ENCODE assay signal across 7 cellular contexts in genomic region chrX:48476919-48477318, GRCh38. TPM values are rescaled to one million over a fixed set of nuclear protein-coding genes. Genes with fewer than 3 reads are reported as not detected.
A peak's percentile ranks its signal among the peaks of the same experiment; 100 is the strongest.
DNase-seq lines count a peak whose midpoint lies in the region; ATAC-seq and TF ChIP-seq lines count a peak whose summit lies in the region.

No MANE protein-coding gene starts in this region.

- intact Hi-C loops in HCT116 (cut with micrococcal nuclease): loop anchor here (2.0 to 10.0 kb wide), 2 partner anchors 62 to 98 kb away; partner anchors contain the start of genes RBM3 and TBC1D25
- intact Hi-C loops in activated CD4-positive, alpha-beta memory T cell treated with anti-CD3 and anti-CD28 coated beads for 36 hours (cut with micrococcal nuclease): loop anchor here (5.0 kb wide), 1 partner anchor 45 kb away; the partner anchor contains the start of gene EBP

- TF ChIP-seq CTCF in HCT116 (IDR thresholded peaks at IDR 0.05 in 2 of 3, conservative IDR thresholded peaks at IDR 0.05 in 1 of 3; ENCODE audit: borderline replicate concordance in 1 of 3, insufficient read depth in 1 of 3, low read depth in 2 of 3, low read length in 2 of 3) (no peak), hepatocyte (IDR thresholded peaks at IDR 0.05; ENCODE audit: poor library complexity) (no peak), smooth muscle cell (IDR thresholded peaks at IDR 0.05; ENCODE audit: borderline replicate concordance, insufficient read depth, poor library complexity, severe bottlenecking) (no peak)

- H3K9me3 Mint-ChIP-seq in activated CD4-positive, alpha-beta memory T cell treated with anti-CD3 and anti-CD28 coated beads for 36 hours: no peaks in the 10 kb centered on the region

- 78% methylated on average over 4 of the region's 4 CpGs for WGBS in hepatocyte (ENCODE audit: low lambda C conversion rate, missing lambda C conversion rate)
- 75% methylated on average over 4 of the region's 4 CpGs for WGBS in smooth muscle cell (ENCODE audit: low lambda C conversion rate)

- H3K4me2 ChIP-seq in HCT116 (ENCODE audit: low read length) (peak overlapping the region; percentile 86), hepatocyte (peak overlapping the region; percentile 84), smooth muscle cell (peak overlapping the region; percentile 86)

- peak overlapping the region; percentile 97 for H3K9ac ChIP-seq in HCT116 (ENCODE audit: low read length)
- peak overlapping the region; percentile 79 for H3K9ac ChIP-seq in smooth muscle cell (ENCODE audit: low read depth)

- no peak for DNase-seq in HCT116 (ENCODE audit: low read depth, low spot score)
- DNase-seq in activated CD4-positive, alpha-beta memory T cell treated with anti-CD3 and anti-CD28 coated beads for 36 hours: no peak
- no peak for DNase-seq in hepatocyte (ENCODE audit: low spot score)
- DNase-seq in smooth muscle cell (lab: John Stamatoyannopoulos, UW; ENCODE audit: unreplicated experiment): no peak
- no peak for DNase-seq in NCI-H1436 (lab: John Stamatoyannopoulos, UW)
- no peak for DNase-seq in NCI-H1930 (lab: John Stamatoyannopoulos, UW)

- H3K27ac Mint-ChIP-seq in activated CD4-positive, alpha-beta memory T cell treated with anti-CD3 and anti-CD28 coated beads for 36 hours: peak overlapping the region; percentile 93

- no peaks in the 10 kb centered on the region for H3K27me3 ChIP-seq in HCT116 (ENCODE audit: insufficient read depth, low read length)
- no peaks in the 10 kb centered on the region for H3K27me3 ChIP-seq in hepatocyte
- H3K27me3 ChIP-seq in smooth muscle cell (ENCODE audit: low read depth): no peaks in the 10 kb centered on the region

- H4K20me1 ChIP-seq in HCT116 (ENCODE audit: insufficient read depth): no peaks in the 10 kb centered on the region
- no peaks in the 10 kb centered on the region for H4K20me1 ChIP-seq in hepatocyte (ENCODE audit: insufficient read depth, poor library complexity, severe bottlenecking)
- no peaks in the 10 kb centered on the region for H4K20me1 ChIP-seq in smooth muscle cell (ENCODE audit: low read depth)

- H3K9me3 ChIP-seq in HCT116 (ENCODE audit: control insufficient read depth in 1 of 2, insufficient read depth in 1 of 2, low read depth in 1 of 2, low read length in 2 of 2) (no peaks in the 10 kb centered on the region), hepatocyte (ENCODE audit: low read depth) (no peaks in the 10 kb centered on the region), smooth muscle cell (replicated peaks; ENCODE audit: low read depth) (no peaks in the 10 kb centered on the region)

- H3K79me2 ChIP-seq in HCT116 (ENCODE audit: insufficient read depth, low read length) (peaks cover 41% of the 10 kb centered on the region), hepatocyte (peaks cover 13% of the 10 kb centered on the region), smooth muscle cell (ENCODE audit: low read depth) (peaks cover 23% of the 10 kb centered on the region)

- POLR2A ChIA-PET in HCT116 (lab: Charles Lee): no interaction called here
- POLR2A ChIA-PET in activated CD4-positive, alpha-beta memory T cell treated with anti-CD3 and anti-CD28 coated beads for 36 hours (lab: Charles Lee): no interaction called here

- H3K4me3 Mint-ChIP-seq in activated CD4-positive, alpha-beta memory T cell treated with anti-CD3 and anti-CD28 coated beads for 36 hours: peak overlapping the region; percentile 94

- CTCF ChIA-PET in HCT116 (lab: Charles Lee): no interaction called here
- CTCF ChIA-PET in activated CD4-positive, alpha-beta memory T cell treated with anti-CD3 and anti-CD28 coated beads for 36 hours (lab: Charles Lee): no interaction called here

- H3K27ac ChIP-seq in HCT116 (ENCODE audit: low read depth, low read length): peak overlapping the region; percentile 71; the same call in 1 of the 2 replicates
- H3K27ac ChIP-seq in hepatocyte: no peak overlapping the region
- no peak overlapping the region for H3K27ac ChIP-seq in smooth muscle cell (ENCODE audit: low read depth)

- no peaks in the 10 kb centered on the region for H3K27me3 Mint-ChIP-seq in activated CD4-positive, alpha-beta memory T cell treated with anti-CD3 and anti-CD28 coated beads for 36 hours

- TF ChIP-seq RAD21 in HCT116 (IDR thresholded peaks at IDR 0.05; ENCODE audit: low read depth): no peak

- H3K4me3 ChIP-seq in HCT116 (replicated peaks in 1 of 2; ENCODE audit: low read depth in 1 of 2, low read length in 2 of 2) (peak overlapping the region; percentile 79 to 86), hepatocyte (peak overlapping the region; percentile 52), smooth muscle cell (peak overlapping the region; percentile 73)

- RAD21 ChIA-PET in HCT116 (lab: Charles Lee; ENCODE audit: low non-redundant PET in 1 of 2, low total read pairs in 2 of 2, uncharacterized antibody in 2 of 2, unreplicated experiment in 2 of 2): no interaction called here

- ATAC-seq in HCT116 (no peak), HG03571 (IDR thresholded peaks at IDR 0.05; ENCODE audit: unreplicated experiment) (no peak)

- H3K36me3 Mint-ChIP-seq in activated CD4-positive, alpha-beta memory T cell treated with anti-CD3 and anti-CD28 coated beads for 36 hours: peaks cover 22% of the 10 kb centered on the region

- no peak for TF ChIP-seq POLR2A in HCT116 (IDR thresholded peaks at IDR 0.05; ENCODE audit: borderline replicate concordance, extremely low read depth, insufficient read depth, insufficient read length)

- no peak overlapping the region for H2AFZ ChIP-seq in HCT116 (ENCODE audit: low read depth, low read length, poor library complexity, severe bottlenecking)
- H2AFZ ChIP-seq in hepatocyte: no peak overlapping the region
- H2AFZ ChIP-seq in smooth muscle cell (ENCODE audit: low read depth): no peak overlapping the region

- H3K9me2 ChIP-seq in HCT116 (ENCODE audit: insufficient read depth): no peaks in the 10 kb centered on the region
- H3K9me2 ChIP-seq in hepatocyte (replicated peaks; ENCODE audit: insufficient read depth): no peaks in the 10 kb centered on the region

- peaks cover 33% of the 10 kb centered on the region for H3K4me1 Mint-ChIP-seq in activated CD4-positive, alpha-beta memory T cell treated with anti-CD3 and anti-CD28 coated beads for 36 hours (ENCODE audit: low read depth)

- BruUV-seq in HCT116 (replicated peaks; lab: Mats Ljungman, UMichigan): no TSS peak

- H3F3A ChIP-seq in smooth muscle cell (ENCODE audit: low read depth): no peaks in the 10 kb centered on the region

- peaks cover 5 to 22% of the 10 kb centered on the region in 2 experiments; a peak in 3 of 4 replicates for H3K4me1 ChIP-seq in HCT116 (ENCODE audit: control insufficient read depth in 1 of 2, insufficient read depth in 2 of 2, low read length in 2 of 2)
- no peaks in the 10 kb centered on the region for H3K4me1 ChIP-seq in hepatocyte (ENCODE audit: insufficient read depth)
- no peaks in the 10 kb centered on the region for H3K4me1 ChIP-seq in smooth muscle cell (ENCODE audit: low read depth)

- H3K36me3 ChIP-seq in HCT116 (ENCODE audit: control insufficient read depth in 1 of 2, insufficient read depth in 2 of 2, low read length in 2 of 2): peaks cover 2 to 5% of the 10 kb centered on the region in 2 experiments; a peak in 2 of 4 replicates
- no peaks in the 10 kb centered on the region for H3K36me3 ChIP-seq in hepatocyte (replicated peaks; ENCODE audit: insufficient read depth, low read depth)
- no peaks in the 10 kb centered on the region for H3K36me3 ChIP-seq in smooth muscle cell (ENCODE audit: low read depth)

TF ChIP-seq in HCT116, 20 proteins besides CTCF, POLR2A, EP300 and RAD21 (continues in another document):
- TF ChIP-seq EGR1 (IDR thresholded peaks at IDR 0.05; ENCODE audit: low read depth) (no peak), EZH2phosphoT487 (IDR thresholded peaks at IDR 0.05; ENCODE audit: borderline replicate concordance) (no peak), MAX (IDR thresholded peaks at IDR 0.05) (no peak), JUND (IDR thresholded peaks at IDR 0.05) (no peak), TCF7L2 (IDR thresholded peaks at IDR 0.05; ENCODE audit: borderline replicate concordance, extremely low read depth, insufficient read depth, insufficient read length) (no peak), ELF1 (IDR thresholded peaks at IDR 0.05; ENCODE audit: borderline replicate concordance, low read depth) (no peak), FOSL1 (IDR thresholded peaks at IDR 0.05; ENCODE audit: low read depth) (no peak), ATF3 (IDR thresholded peaks at IDR 0.05) (no peak), SRF (IDR thresholded peaks at IDR 0.05; ENCODE audit: low read depth) (no peak), CEBPB (IDR thresholded peaks at IDR 0.05; ENCODE audit: low read depth) (no peak)

RNA-seq across cellular contexts. Expression of gene FTSJ1, which starts 0.9 kb away (rescaled TPM):
- 64.9 TPM for total RNA-seq in HCT116 (2021; ENCODE audit: unreplicated experiment)
- 66.2 and 68.6 TPM in 2 replicates for polyA plus RNA-seq in HCT116 (2012)
- total RNA-seq in activated CD4-positive, alpha-beta memory T cell treated with anti-CD3 and anti-CD28 coated beads for 36 hours: 10 to 100 TPM; 62.8 to 73.9 TPM
- total RNA-seq in hepatocyte: 43.8 and 49.5 TPM in 2 replicates
- 38.4 and 41.9 TPM in 2 replicates for polyA plus RNA-seq in hepatocyte
- total RNA-seq in smooth muscle cell: 60.6 and 78.9 TPM in 2 replicates
- polyA plus RNA-seq in smooth muscle cell: 80.8 and 82.4 TPM in 2 replicates

RNA-seq across cellular contexts. Expression of gene SLC38A5, which starts 6.9 kb away (rescaled TPM):
- total RNA-seq in HCT116 (2021; ENCODE audit: unreplicated experiment): 54.6 TPM
- 68.2 and 76.3 TPM in 2 replicates for polyA plus RNA-seq in HCT116 (2012)
- 10 to 100 TPM; 70.7 to 73.0 TPM for total RNA-seq in activated CD4-positive, alpha-beta memory T cell treated with anti-CD3 and anti-CD28 coated beads for 36 hours
- 17.8 and 24.0 TPM in 2 replicates for total RNA-seq in hepatocyte
- 14.5 and 23.4 TPM in 2 replicates for polyA plus RNA-seq in hepatocyte
- total RNA-seq in smooth muscle cell: 69.4 and 79.0 TPM in 2 replicates
- polyA plus RNA-seq in smooth muscle cell: 68.7 and 88.7 TPM in 2 replicates

RNA-seq across cellular contexts. Expression of gene PORCN, which starts 31.9 kb away (rescaled TPM):
- 12.9 TPM for total RNA-seq in HCT116 (2021; ENCODE audit: unreplicated experiment)
- 12.5 and 15.5 TPM in 2 replicates for polyA plus RNA-seq in HCT116 (2012)
- 1 to 10 TPM; 7.1 to 7.7 TPM for total RNA-seq in activated CD4-positive, alpha-beta memory T cell treated with anti-CD3 and anti-CD28 coated beads for 36 hours
- total RNA-seq in hepatocyte: 3.8 and 12.8 TPM in 2 replicates
- polyA plus RNA-seq in hepatocyte: 7.6 and 7.9 TPM in 2 replicates
- total RNA-seq in smooth muscle cell: 25.1 and 25.5 TPM in 2 replicates
- 14.8 and 23.2 TPM in 2 replicates for polyA plus RNA-seq in smooth muscle cell

RNA-seq across cellular contexts. Expression of gene EBP, which starts 44.7 kb away (rescaled TPM):
- total RNA-seq in HCT116 (2021; ENCODE audit: unreplicated experiment) (93.8 TPM), hepatocyte (225 and 235 TPM in 2 replicates), smooth muscle cell (49.1 and 63.0 TPM in 2 replicates)
- polyA plus RNA-seq in HCT116 (2012): 119 and 125 TPM in 2 replicates
- total RNA-seq in activated CD4-positive, alpha-beta memory T cell treated with anti-CD3 and anti-CD28 coated beads for 36 hours: 100 to 1,000 TPM; 149 to 150 TPM
- polyA plus RNA-seq in hepatocyte (286 and 390 TPM in 2 replicates), smooth muscle cell (85.5 and 99.8 TPM in 2 replicates)
